1 cellular context compared by ENCODE assay signal in the genomic region with DNA sequence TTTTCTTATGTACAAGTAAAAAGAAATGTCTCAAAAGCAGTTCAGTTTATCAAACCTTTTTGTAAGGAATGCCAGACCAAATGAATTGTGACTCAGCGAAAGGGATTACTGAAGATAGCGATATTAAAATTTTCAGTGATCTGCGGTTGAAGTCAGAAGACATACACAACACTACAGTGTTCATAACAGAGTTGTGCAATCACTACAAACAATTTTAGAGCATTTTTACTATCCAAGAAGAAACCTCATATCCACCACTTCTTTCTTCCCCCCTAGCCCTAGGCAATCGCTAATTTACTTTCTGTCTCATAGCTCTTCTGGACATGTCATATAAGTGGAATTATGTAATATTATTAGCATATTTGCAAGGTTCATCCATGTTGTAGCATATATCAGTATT.
TF ChIP-seq lines count a peak whose summit lies in the region.

No MANE protein-coding gene starts in this region.

TF ChIP-seq in K562, 482 proteins besides CTCF, POLR2A, EP300 and RAD21:
- no peak for TF ChIP-seq TBP (optimal IDR thresholded peaks at IDR 0.05; ENCODE audit: low read depth, low read length)
- TF ChIP-seq CEBPG (CRISPR knock-in tag; IDR thresholded peaks at IDR 0.05): peak; percentile 13; the same call in 1 of the 2 replicates
- peak; percentile 30 to 34; a peak in 1 of 4 replicates for TF ChIP-seq CEBPG (tag; conservative IDR thresholded peaks at IDR 0.05 in 1 of 2, IDR thresholded peaks at IDR 0.05 in 1 of 2)
- no peak for TF ChIP-seq GATA2 (CRISPR knock-in tag; IDR thresholded peaks at IDR 0.05)
- TF ChIP-seq TCFL5 (CRISPR knock-in tag; conservative IDR thresholded peaks at IDR 0.05): no peak
- no peak for TF ChIP-seq ZNF232 (CRISPR knock-in tag; IDR thresholded peaks at IDR 0.05)
- TF ChIP-seq COPS2 (conservative IDR thresholded peaks at IDR 0.05): no peak
- TF ChIP-seq, protein P1, sequence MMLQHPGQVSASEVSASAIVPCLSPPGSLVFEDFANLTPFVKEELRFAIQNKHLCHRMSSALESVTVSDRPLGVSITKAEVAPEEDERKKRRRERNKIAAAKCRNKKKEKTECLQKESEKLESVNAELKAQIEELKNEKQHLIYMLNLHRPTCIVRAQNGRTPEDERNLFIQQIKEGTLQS (IDR thresholded peaks at IDR 0.05): no peak
- TF ChIP-seq, protein P1 (CRISPR knock-in tag; conservative IDR thresholded peaks at IDR 0.05): no peak
- no peak for TF ChIP-seq JUN (IDR thresholded peaks at IDR 0.05; ENCODE audit: borderline replicate concordance, low read depth, low read length)
- TF ChIP-seq JUN (CRISPR knock-in tag; IDR thresholded peaks at IDR 0.05; ENCODE audit: borderline replicate concordance): no peak
- TF ChIP-seq TRIM24 (IDR thresholded peaks at IDR 0.05): no peak
- TF ChIP-seq EGR1 (conservative IDR thresholded peaks at IDR 0.05): no peak
- TF ChIP-seq MAFG (tag; conservative IDR thresholded peaks at IDR 0.05): peak; percentile 15; the same call in 1 of the 2 replicates
- TF ChIP-seq ESRRB (CRISPR knock-in tag; IDR thresholded peaks at IDR 0.05; ENCODE audit: borderline replicate concordance): no peak
- no peak for TF ChIP-seq NR2C2 (CRISPR knock-in tag; IDR thresholded peaks at IDR 0.05)
- TF ChIP-seq NR2C2 (tag; IDR thresholded peaks at IDR 0.05): no peak
- no peak for TF ChIP-seq NONO (IDR thresholded peaks at IDR 0.05; ENCODE audit: low read depth in 2 of 2, low read length in 1 of 2)
- TF ChIP-seq, protein P2, sequence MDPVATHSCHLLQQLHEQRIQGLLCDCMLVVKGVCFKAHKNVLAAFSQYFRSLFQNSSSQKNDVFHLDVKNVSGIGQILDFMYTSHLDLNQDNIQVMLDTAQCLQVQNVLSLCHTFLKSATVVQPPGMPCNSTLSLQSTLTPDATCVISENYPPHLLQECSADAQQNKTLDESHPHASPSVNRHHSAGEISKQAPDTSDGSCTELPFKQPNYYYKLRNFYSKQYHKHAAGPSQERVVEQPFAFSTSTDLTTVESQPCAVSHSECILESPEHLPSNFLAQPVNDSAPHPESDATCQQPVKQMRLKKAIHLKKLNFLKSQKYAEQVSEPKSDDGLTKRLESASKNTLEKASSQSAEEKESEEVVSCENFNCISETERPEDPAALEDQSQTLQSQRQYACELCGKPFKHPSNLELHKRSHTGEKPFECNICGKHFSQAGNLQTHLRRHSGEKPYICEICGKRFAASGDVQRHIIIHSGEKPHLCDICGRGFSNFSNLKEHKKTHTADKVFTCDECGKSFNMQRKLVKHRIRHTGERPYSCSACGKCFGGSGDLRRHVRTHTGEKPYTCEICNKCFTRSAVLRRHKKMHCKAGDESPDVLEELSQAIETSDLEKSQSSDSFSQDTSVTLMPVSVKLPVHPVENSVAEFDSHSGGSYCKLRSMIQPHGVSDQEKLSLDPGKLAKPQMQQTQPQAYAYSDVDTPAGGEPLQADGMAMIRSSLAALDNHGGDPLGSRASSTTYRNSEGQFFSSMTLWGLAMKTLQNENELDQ (CRISPR knock-in tag; IDR thresholded peaks at IDR 0.05; ENCODE audit: borderline replicate concordance): no peak
- TF ChIP-seq CEBPB (tag; IDR thresholded peaks at IDR 0.05): peak; percentile 80
- TF ChIP-seq SMAD4 (CRISPR knock-in tag; conservative IDR thresholded peaks at IDR 0.05): no peak
- TF ChIP-seq ZNF644 (tag; IDR thresholded peaks at IDR 0.05; ENCODE audit: low read depth): no peak
- no peak for TF ChIP-seq U2AF2 (optimal IDR thresholded peaks at IDR 0.05; ENCODE audit: low read depth, low read length)
- TF ChIP-seq ZNF384 (IDR thresholded peaks at IDR 0.05; ENCODE audit: low read depth, low read length): no peak
- TF ChIP-seq, protein P3, sequence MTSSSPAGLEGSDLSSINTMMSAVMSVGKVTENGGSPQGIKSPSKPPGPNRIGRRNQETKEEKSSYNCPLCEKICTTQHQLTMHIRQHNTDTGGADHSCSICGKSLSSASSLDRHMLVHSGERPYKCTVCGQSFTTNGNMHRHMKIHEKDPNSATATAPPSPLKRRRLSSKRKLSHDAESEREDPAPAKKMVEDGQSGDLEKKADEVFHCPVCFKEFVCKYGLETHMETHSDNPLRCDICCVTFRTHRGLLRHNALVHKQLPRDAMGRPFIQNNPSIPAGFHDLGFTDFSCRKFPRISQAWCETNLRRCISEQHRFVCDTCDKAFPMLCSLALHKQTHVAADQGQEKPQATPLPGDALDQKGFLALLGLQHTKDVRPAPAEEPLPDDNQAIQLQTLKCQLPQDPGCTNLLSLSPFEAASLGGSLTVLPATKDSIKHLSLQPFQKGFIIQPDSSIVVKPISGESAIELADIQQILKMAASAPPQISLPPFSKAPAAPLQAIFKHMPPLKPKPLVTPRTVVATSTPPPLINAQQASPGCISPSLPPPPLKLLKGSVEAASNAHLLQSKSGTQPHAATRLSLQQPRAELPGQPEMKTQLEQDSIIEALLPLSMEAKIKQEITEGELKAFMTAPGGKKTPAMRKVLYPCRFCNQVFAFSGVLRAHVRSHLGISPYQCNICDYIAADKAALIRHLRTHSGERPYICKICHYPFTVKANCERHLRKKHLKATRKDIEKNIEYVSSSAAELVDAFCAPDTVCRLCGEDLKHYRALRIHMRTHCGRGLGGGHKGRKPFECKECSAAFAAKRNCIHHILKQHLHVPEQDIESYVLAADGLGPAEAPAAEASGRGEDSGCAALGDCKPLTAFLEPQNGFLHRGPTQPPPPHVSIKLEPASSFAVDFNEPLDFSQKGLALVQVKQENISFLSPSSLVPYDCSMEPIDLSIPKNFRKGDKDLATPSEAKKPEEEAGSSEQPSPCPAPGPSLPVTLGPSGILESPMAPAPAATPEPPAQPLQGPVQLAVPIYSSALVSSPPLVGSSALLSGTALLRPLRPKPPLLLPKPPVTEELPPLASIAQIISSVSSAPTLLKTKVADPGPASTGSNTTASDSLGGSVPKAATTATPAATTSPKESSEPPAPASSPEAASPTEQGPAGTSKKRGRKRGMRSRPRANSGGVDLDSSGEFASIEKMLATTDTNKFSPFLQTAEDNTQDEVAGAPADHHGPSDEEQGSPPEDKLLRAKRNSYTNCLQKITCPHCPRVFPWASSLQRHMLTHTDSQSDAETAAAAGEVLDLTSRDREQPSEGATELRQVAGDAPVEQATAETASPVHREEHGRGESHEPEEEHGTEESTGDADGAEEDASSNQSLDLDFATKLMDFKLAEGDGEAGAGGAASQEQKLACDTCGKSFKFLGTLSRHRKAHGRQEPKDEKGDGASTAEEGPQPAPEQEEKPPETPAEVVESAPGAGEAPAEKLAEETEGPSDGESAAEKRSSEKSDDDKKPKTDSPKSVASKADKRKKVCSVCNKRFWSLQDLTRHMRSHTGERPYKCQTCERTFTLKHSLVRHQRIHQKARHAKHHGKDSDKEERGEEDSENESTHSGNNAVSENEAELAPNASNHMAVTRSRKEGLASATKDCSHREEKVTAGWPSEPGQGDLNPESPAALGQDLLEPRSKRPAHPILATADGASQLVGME (CRISPR knock-in tag; IDR thresholded peaks at IDR 0.05): no peak
- TF ChIP-seq, protein P4, sequence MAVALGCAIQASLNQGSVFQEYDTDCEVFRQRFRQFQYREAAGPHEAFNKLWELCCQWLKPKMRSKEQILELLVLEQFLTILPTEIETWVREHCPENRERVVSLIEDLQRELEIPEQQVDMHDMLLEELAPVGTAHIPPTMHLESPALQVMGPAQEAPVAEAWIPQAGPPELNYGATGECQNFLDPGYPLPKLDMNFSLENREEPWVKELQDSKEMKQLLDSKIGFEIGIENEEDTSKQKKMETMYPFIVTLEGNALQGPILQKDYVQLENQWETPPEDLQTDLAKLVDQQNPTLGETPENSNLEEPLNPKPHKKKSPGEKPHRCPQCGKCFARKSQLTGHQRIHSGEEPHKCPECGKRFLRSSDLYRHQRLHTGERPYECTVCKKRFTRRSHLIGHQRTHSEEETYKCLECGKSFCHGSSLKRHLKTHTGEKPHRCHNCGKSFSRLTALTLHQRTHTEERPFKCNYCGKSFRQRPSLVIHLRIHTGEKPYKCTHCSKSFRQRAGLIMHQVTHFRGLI (CRISPR knock-in tag; IDR thresholded peaks at IDR 0.05): no peak
- TF ChIP-seq, protein P5, sequence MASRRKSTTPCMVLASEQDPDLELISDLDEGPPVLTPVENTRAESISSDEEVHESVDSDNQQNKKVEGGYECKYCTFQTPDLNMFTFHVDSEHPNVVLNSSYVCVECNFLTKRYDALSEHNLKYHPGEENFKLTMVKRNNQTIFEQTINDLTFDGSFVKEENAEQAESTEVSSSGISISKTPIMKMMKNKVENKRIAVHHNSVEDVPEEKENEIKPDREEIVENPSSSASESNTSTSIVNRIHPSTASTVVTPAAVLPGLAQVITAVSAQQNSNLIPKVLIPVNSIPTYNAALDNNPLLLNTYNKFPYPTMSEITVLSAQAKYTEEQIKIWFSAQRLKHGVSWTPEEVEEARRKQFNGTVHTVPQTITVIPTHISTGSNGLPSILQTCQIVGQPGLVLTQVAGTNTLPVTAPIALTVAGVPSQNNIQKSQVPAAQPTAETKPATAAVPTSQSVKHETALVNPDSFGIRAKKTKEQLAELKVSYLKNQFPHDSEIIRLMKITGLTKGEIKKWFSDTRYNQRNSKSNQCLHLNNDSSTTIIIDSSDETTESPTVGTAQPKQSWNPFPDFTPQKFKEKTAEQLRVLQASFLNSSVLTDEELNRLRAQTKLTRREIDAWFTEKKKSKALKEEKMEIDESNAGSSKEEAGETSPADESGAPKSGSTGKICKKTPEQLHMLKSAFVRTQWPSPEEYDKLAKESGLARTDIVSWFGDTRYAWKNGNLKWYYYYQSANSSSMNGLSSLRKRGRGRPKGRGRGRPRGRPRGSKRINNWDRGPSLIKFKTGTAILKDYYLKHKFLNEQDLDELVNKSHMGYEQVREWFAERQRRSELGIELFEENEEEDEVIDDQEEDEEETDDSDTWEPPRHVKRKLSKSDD (conservative IDR thresholded peaks at IDR 0.05; ENCODE audit: low read length): no peak
